In the genomic region with DNA sequence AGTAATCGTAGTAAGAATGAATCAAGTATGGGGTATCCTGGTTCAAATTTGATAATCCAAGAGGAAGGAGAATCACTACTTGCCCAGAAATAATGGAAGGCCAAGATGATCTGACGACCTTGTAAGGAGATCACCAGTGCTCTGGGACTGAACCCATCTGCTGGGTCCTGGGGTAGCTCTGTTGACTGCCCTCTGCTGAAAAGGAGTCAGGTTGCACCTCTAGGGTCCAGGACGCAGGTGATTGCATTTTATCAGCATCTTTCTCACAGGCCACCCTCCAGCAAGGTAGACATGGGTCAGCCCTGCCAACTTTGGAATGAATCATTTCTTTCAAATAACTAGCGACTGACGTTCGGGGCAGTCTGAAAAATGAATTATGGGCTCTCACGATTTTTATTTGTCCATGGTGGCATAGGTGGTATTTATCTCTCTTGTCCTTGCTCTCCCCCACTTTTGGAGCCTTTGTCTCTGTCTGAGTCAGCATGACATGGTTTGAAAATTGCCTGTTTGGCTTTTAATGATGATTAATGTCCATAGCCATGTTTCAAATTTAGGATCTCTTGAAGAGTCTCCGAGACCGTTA, we compare ENCODE assay signal across 20 cellular contexts.
DNase-seq lines count a peak whose midpoint lies in the region; ATAC-seq and TF ChIP-seq lines count a peak whose summit lies in the region.
"Had no signal": no experiment of that assay in that cellular context is flagged by ENCODE, and none has a peak within 500 bp of the region (broad histone marks: within the 10 kb centered on the region; RNA-seq: fewer than 3 reads in every experiment).

No MANE protein-coding gene starts in this region.

- peaks cover 31% of the 10 kb centered on the region for H3K4me1 Mint-ChIP-seq in glutamatergic neuron (ENCODE audit: low read depth, unreplicated experiment)

- H3K4me1 ChIP-seq in BE2C: peaks cover 20% of the 10 kb centered on the region
- peaks cover 11% of the 10 kb centered on the region for H3K4me1 ChIP-seq in HEK293 (ENCODE audit: control insufficient read depth, insufficient read depth, low read length)
- H3K4me1 ChIP-seq: uterus had no signal

- peaks cover 11% of the 10 kb centered on the region for H3K27me3 Mint-ChIP-seq in glutamatergic neuron (ENCODE audit: unreplicated experiment)
- H3K27me3 Mint-ChIP-seq: activated CD4-positive, alpha-beta memory T cell treated with anti-CD3 and anti-CD28 coated beads, Interleukin-2, amount 10 ng/mL, durations not matched to agents 7 days and 5 days; activated naive CD8-positive, alpha-beta T cell; T-cell had no signal

- H3K4me3 ChIP-seq in BE2C (ENCODE audit: low read depth, low read length) (peak overlapping the region; percentile 28), HEK293 (ENCODE audit: low read depth, low read length) (no peak overlapping the region)
- H3K4me3 ChIP-seq: uterus had no signal

- peaks cover 8% of the 10 kb centered on the region for H3K9me3 Mint-ChIP-seq in glutamatergic neuron (ENCODE audit: unreplicated experiment)
- H3K9me3 Mint-ChIP-seq: activated CD4-positive, alpha-beta memory T cell treated with anti-CD3 and anti-CD28 coated beads, Interleukin-2, amount 10 ng/mL, durations not matched to agents 7 days and 5 days; T-cell had no signal

- no peaks in the 10 kb centered on the region for H3K36me3 Mint-ChIP-seq in glutamatergic neuron (ENCODE audit: unreplicated experiment)

- no peak overlapping the region for H3K4me3 Mint-ChIP-seq in glutamatergic neuron (ENCODE audit: unreplicated experiment)
- H3K4me3 Mint-ChIP-seq: activated CD4-positive, alpha-beta memory T cell treated with anti-CD3 and anti-CD28 coated beads, Interleukin-2, amount 10 ng/mL, durations not matched to agents 7 days and 5 days; activated naive CD8-positive, alpha-beta T cell; T-cell had no signal

- no peak overlapping the region for H3K27ac ChIP-seq in HEK293 (ENCODE audit: extremely low read depth, low read depth, low read length)
- H3K27ac ChIP-seq: brain microvascular endothelial cell, epithelial cell of prostate, VCaP had no signal

- DNase-seq in BE2C (no peak), NCI-H774 (lab: John Stamatoyannopoulos, UW) (peak; percentile 51), glutamatergic neuron (no peak), GF-D8 (lab: John Stamatoyannopoulos, UW) (no peak)
- no peak for DNase-seq in activated CD4-positive, alpha-beta T cell treated with anti-CD3 and anti-CD28 coated beads, Interleukin-2, amount 50 U/mL, for 1 hour
- DNase-seq: activated CD4-positive, alpha-beta memory T cell treated with anti-CD3 and anti-CD28 coated beads, Interleukin-2, amount 10 ng/mL, durations not matched to agents 7 days and 5 days; activated T-cell treated with anti-CD3 and anti-CD28 coated beads, Interleukin-2, amount 50 U/mL, for 48 hours; brain microvascular endothelial cell; HCEC 1CT; left ventricle myocardium superior; NCI-H2107; NK-92 treated with Interleukin-12 subunit alpha and Interleukin-12 subunit beta, amount 100 ng/mL, for 24 hours; T-cell had no signal

- CTCF ChIA-PET in HEK293 (lab: Yijun Ruan, JAX): interaction anchor here (1.0 to 2.2 kb wide), 2 partner anchors 176 to 177 kb away, joined by 3 to 6 read pairs; no protein-coding TSS in a partner anchor

- POLR2A ChIA-PET in HEK293 (lab: Yijun Ruan, JAX): no interaction called here

- H3K9me3 ChIP-seq in BE2C (no peaks in the 10 kb centered on the region), HEK293 (ENCODE audit: control insufficient read depth, insufficient read depth, low read depth, low read length) (no peaks in the 10 kb centered on the region)
- H3K9me3 ChIP-seq: uterus had no signal

- ATAC-seq in SK-N-SH treated with all-trans-retinoic acid at 6 μM for 48 hours (no peak), GM18502 (IDR thresholded peaks at IDR 0.05; ENCODE audit: poor library complexity, unreplicated experiment) (no peak)
- ATAC-seq: left ventricle myocardium superior, T-cell had no signal

- H3K36me3 ChIP-seq in BE2C (no peaks in the 10 kb centered on the region; the same call in 1 of the 2 replicates), HEK293 (ENCODE audit: control insufficient read depth in 2 of 2, insufficient read depth in 1 of 2, low read length in 2 of 2) (no peaks in the 10 kb centered on the region)
- H3K36me3 ChIP-seq: brain microvascular endothelial cell, uterus had no signal

- TF ChIP-seq CTCF in BE2C (IDR thresholded peaks at IDR 0.05; ENCODE audit: low read depth, low read length) (peak; percentile 40), HEK293 (tag by site-specific recombination; IDR thresholded peaks at IDR 0.05) (no peak), glutamatergic neuron (IDR thresholded peaks at IDR 0.05; ENCODE audit: partially characterized antibody, unreplicated experiment) (no peak)

- peak overlapping the region; percentile 55 for H3K27ac Mint-ChIP-seq in glutamatergic neuron (ENCODE audit: unreplicated experiment)
- H3K27ac Mint-ChIP-seq: activated CD4-positive, alpha-beta memory T cell treated with anti-CD3 and anti-CD28 coated beads, Interleukin-2, amount 10 ng/mL, durations not matched to agents 7 days and 5 days; activated naive CD8-positive, alpha-beta T cell; T-cell had no signal

- H3K27me3 ChIP-seq in BE2C: no peaks in the 10 kb centered on the region
- H3K27me3 ChIP-seq: brain microvascular endothelial cell, uterus had no signal

TF ChIP-seq in HEK293, 187 proteins besides CTCF, POLR2A, EP300 and RAD21:
- TF ChIP-seq ZNF157 (tag by site-specific recombination; IDR thresholded peaks at IDR 0.05) (no peak), YY1 (tag by site-specific recombination; IDR thresholded peaks at IDR 0.05) (no peak), GLIS2 (tag by site-specific recombination; IDR thresholded peaks at IDR 0.05) (no peak), ZNF560 (tag by site-specific recombination; IDR thresholded peaks at IDR 0.05; ENCODE audit: borderline replicate concordance) (no peak), ZNF2 (tag by site-specific recombination; IDR thresholded peaks at IDR 0.05) (no peak), GFI1B (tag by site-specific recombination; IDR thresholded peaks at IDR 0.05) (no peak), SP7 (tag by site-specific recombination; IDR thresholded peaks at IDR 0.05) (peak; percentile 96)

TF ChIP-seq in SK-N-SH treated with all-trans-retinoic acid at 6 μM for 48 hours, 23 proteins besides CTCF, POLR2A, EP300 and RAD21:
- TF ChIP-seq ZNF565 (CRISPR knock-in tag; conservative IDR thresholded peaks at IDR 0.05; ENCODE audit: low read depth) (no peak), BACH2 (CRISPR knock-in tag; IDR thresholded peaks at IDR 0.05; ENCODE audit: borderline replicate concordance) (no peak), GLIS3 (CRISPR knock-in tag; IDR thresholded peaks at IDR 0.05) (no peak), ISL1 (CRISPR knock-in tag; IDR thresholded peaks at IDR 0.05) (no peak), SNAI2 (CRISPR knock-in tag; IDR thresholded peaks at IDR 0.05) (no peak), CSDC2 (CRISPR knock-in tag; IDR thresholded peaks at IDR 0.05) (no peak), ZC3H10 (CRISPR knock-in tag; IDR thresholded peaks at IDR 0.05) (no peak)
- TF ChIP-seq, protein P1, sequence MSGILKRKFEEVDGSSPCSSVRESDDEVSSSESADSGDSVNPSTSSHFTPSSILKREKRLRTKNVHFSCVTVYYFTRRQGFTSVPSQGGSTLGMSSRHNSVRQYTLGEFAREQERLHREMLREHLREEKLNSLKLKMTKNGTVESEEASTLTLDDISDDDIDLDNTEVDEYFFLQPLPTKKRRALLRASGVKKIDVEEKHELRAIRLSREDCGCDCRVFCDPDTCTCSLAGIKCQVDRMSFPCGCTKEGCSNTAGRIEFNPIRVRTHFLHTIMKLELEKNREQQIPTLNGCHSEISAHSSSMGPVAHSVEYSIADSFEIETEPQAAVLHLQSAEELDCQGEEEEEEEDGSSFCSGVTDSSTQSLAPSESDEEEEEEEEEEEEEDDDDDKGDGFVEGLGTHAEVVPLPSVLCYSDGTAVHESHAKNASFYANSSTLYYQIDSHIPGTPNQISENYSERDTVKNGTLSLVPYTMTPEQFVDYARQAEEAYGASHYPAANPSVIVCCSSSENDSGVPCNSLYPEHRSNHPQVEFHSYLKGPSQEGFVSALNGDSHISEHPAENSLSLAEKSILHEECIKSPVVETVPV (CRISPR knock-in tag; IDR thresholded peaks at IDR 0.05): no peak
